Comparison of ENCODE assay signal across 1 cellular context in genomic region chr22:38110863-38111852, GRCh38.
TF ChIP-seq lines count a peak whose summit lies in the region.

No MANE protein-coding gene starts in this region.

TF ChIP-seq in HepG2, 621 proteins besides CTCF, POLR2A, EP300 and RAD21 (continued from another document and continues in another):
- TF ChIP-seq, protein P1, sequence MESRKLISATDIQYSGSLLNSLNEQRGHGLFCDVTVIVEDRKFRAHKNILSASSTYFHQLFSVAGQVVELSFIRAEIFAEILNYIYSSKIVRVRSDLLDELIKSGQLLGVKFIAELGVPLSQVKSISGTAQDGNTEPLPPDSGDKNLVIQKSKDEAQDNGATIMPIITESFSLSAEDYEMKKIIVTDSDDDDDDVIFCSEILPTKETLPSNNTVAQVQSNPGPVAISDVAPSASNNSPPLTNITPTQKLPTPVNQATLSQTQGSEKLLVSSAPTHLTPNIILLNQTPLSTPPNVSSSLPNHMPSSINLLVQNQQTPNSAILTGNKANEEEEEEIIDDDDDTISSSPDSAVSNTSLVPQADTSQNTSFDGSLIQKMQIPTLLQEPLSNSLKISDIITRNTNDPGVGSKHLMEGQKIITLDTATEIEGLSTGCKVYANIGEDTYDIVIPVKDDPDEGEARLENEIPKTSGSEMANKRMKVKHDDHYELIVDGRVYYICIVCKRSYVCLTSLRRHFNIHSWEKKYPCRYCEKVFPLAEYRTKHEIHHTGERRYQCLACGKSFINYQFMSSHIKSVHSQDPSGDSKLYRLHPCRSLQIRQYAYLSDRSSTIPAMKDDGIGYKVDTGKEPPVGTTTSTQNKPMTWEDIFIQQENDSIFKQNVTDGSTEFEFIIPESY (CRISPR knock-in tag; IDR thresholded peaks at IDR 0.05): no peak
- TF ChIP-seq ZNF773 (CRISPR knock-in tag; IDR thresholded peaks at IDR 0.05; ENCODE audit: borderline replicate concordance): no peak
- TF ChIP-seq ELF4 (CRISPR knock-in tag; IDR thresholded peaks at IDR 0.05; ENCODE audit: borderline replicate concordance): no peak
- TF ChIP-seq, protein P2, sequence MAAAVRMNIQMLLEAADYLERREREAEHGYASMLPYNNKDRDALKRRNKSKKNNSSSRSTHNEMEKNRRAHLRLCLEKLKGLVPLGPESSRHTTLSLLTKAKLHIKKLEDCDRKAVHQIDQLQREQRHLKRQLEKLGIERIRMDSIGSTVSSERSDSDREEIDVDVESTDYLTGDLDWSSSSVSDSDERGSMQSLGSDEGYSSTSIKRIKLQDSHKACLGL (CRISPR knock-in tag; IDR thresholded peaks at IDR 0.05): peak; percentile 59; the same call in 1 of the 2 replicates
- TF ChIP-seq, protein P3, sequence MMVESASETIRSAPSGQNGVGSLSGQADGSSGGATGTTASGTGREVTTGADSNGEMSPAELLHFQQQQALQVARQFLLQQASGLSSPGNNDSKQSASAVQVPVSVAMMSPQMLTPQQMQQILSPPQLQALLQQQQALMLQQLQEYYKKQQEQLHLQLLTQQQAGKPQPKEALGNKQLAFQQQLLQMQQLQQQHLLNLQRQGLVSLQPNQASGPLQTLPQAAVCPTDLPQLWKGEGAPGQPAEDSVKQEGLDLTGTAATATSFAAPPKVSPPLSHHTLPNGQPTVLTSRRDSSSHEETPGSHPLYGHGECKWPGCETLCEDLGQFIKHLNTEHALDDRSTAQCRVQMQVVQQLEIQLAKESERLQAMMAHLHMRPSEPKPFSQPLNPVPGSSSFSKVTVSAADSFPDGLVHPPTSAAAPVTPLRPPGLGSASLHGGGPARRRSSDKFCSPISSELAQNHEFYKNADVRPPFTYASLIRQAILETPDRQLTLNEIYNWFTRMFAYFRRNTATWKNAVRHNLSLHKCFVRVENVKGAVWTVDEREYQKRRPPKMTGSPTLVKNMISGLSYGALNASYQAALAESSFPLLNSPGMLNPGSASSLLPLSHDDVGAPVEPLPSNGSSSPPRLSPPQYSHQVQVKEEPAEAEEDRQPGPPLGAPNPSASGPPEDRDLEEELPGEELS (CRISPR knock-in tag; IDR thresholded peaks at IDR 0.05): peak; percentile 21; the same call in 1 of the 2 replicates
- TF ChIP-seq ZNF616 (CRISPR knock-in tag; IDR thresholded peaks at IDR 0.05; ENCODE audit: low read depth): 0 out of 2 replicates have a peak, but pooled peaks have one; percentile 39
- TF ChIP-seq, protein P4, sequence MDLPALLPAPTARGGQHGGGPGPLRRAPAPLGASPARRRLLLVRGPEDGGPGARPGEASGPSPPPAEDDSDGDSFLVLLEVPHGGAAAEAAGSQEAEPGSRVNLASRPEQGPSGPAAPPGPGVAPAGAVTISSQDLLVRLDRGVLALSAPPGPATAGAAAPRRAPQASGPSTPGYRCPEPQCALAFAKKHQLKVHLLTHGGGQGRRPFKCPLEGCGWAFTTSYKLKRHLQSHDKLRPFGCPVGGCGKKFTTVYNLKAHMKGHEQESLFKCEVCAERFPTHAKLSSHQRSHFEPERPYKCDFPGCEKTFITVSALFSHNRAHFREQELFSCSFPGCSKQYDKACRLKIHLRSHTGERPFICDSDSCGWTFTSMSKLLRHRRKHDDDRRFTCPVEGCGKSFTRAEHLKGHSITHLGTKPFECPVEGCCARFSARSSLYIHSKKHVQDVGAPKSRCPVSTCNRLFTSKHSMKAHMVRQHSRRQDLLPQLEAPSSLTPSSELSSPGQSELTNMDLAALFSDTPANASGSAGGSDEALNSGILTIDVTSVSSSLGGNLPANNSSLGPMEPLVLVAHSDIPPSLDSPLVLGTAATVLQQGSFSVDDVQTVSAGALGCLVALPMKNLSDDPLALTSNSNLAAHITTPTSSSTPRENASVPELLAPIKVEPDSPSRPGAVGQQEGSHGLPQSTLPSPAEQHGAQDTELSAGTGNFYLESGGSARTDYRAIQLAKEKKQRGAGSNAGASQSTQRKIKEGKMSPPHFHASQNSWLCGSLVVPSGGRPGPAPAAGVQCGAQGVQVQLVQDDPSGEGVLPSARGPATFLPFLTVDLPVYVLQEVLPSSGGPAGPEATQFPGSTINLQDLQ (CRISPR knock-in tag; IDR thresholded peaks at IDR 0.05): no peak
- TF ChIP-seq, protein P5, sequence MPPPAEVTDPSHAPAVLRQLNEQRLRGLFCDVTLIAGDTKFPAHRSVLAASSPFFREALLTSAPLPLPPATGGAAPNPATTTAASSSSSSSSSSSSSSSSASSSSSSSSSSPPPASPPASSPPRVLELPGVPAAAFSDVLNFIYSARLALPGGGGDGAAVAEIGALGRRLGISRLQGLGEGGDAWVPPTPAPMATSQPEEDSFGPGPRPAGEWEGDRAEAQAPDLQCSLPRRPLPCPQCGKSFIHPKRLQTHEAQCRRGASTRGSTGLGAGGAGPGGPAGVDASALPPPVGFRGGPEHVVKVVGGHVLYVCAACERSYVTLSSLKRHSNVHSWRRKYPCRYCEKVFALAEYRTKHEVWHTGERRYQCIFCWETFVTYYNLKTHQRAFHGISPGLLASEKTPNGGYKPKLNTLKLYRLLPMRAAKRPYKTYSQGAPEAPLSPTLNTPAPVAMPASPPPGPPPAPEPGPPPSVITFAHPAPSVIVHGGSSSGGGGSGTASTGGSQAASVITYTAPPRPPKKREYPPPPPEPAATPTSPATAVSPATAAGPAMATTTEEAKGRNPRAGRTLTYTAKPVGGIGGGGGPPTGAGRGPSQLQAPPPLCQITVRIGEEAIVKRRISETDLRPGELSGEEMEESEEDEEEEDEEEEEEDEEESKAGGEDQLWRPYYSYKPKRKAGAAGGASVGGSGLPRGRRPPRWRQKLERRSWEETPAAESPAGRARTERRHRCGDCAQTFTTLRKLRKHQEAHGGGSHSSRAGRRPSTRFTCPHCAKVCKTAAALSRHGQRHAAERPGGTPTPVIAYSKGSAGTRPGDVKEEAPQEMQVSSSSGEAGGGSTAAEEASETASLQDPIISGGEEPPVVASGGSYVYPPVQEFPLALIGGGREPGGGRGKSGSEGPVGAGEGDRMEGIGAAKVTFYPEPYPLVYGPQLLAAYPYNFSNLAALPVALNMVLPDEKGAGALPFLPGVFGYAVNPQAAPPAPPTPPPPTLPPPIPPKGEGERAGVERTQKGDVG (CRISPR knock-in tag; IDR thresholded peaks at IDR 0.05; ENCODE audit: borderline replicate concordance): 0 out of 2 replicates have a peak, but pooled peaks have one; percentile 16
- TF ChIP-seq ZNF383 (CRISPR knock-in tag; IDR thresholded peaks at IDR 0.05; ENCODE audit: borderline replicate concordance): no peak
- TF ChIP-seq ZFP36L1 (CRISPR knock-in tag; IDR thresholded peaks at IDR 0.05): no peak
- no peak for TF ChIP-seq ZNF235 (CRISPR knock-in tag; IDR thresholded peaks at IDR 0.05; ENCODE audit: borderline replicate concordance)
- no peak for TF ChIP-seq ATF7 (IDR thresholded peaks at IDR 0.05)
- 0 out of 2 replicates have a peak, but pooled peaks have one; percentile 1 for TF ChIP-seq ATF7 (CRISPR knock-in tag; IDR thresholded peaks at IDR 0.05)
- no peak for TF ChIP-seq ZNF629 (CRISPR knock-in tag; conservative IDR thresholded peaks at IDR 0.05)
- no peak for TF ChIP-seq ZNF660 (CRISPR knock-in tag; IDR thresholded peaks at IDR 0.05; ENCODE audit: borderline replicate concordance, low read depth)
- 0 out of 2 replicates have a peak, but pooled peaks have one; percentile 7 for TF ChIP-seq SKIL (CRISPR knock-in tag; IDR thresholded peaks at IDR 0.05; ENCODE audit: borderline replicate concordance)
- TF ChIP-seq MYNN (CRISPR knock-in tag; IDR thresholded peaks at IDR 0.05; ENCODE audit: low read depth): no peak
- TF ChIP-seq RBM39 (IDR thresholded peaks at IDR 0.05; ENCODE audit: low read depth, low read length, poor library complexity, severe bottlenecking): peak; percentile 74
- TF ChIP-seq EEA1 (CRISPR knock-in tag; IDR thresholded peaks at IDR 0.05; ENCODE audit: borderline replicate concordance): no peak
- TF ChIP-seq ZNF766 (CRISPR knock-in tag; IDR thresholded peaks at IDR 0.05; ENCODE audit: borderline replicate concordance): no peak
- TF ChIP-seq CC2D1A (CRISPR knock-in tag; IDR thresholded peaks at IDR 0.05): no peak
- TF ChIP-seq EED (CRISPR knock-in tag; IDR thresholded peaks at IDR 0.05): 0 out of 2 replicates have a peak, but pooled peaks have one; percentile 14
- no peak for TF ChIP-seq NFE2L2 (IDR thresholded peaks at IDR 0.05; ENCODE audit: low read length)
- no peak for TF ChIP-seq ZNF24 (IDR thresholded peaks at IDR 0.05)
- TF ChIP-seq, protein P6, sequence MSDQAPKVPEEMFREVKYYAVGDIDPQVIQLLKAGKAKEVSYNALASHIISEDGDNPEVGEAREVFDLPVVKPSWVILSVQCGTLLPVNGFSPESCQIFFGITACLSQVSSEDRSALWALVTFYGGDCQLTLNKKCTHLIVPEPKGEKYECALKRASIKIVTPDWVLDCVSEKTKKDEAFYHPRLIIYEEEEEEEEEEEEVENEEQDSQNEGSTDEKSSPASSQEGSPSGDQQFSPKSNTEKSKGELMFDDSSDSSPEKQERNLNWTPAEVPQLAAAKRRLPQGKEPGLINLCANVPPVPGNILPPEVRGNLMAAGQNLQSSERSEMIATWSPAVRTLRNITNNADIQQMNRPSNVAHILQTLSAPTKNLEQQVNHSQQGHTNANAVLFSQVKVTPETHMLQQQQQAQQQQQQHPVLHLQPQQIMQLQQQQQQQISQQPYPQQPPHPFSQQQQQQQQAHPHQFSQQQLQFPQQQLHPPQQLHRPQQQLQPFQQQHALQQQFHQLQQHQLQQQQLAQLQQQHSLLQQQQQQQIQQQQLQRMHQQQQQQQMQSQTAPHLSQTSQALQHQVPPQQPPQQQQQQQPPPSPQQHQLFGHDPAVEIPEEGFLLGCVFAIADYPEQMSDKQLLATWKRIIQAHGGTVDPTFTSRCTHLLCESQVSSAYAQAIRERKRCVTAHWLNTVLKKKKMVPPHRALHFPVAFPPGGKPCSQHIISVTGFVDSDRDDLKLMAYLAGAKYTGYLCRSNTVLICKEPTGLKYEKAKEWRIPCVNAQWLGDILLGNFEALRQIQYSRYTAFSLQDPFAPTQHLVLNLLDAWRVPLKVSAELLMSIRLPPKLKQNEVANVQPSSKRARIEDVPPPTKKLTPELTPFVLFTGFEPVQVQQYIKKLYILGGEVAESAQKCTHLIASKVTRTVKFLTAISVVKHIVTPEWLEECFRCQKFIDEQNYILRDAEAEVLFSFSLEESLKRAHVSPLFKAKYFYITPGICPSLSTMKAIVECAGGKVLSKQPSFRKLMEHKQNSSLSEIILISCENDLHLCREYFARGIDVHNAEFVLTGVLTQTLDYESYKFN (CRISPR knock-in tag; conservative IDR thresholded peaks at IDR 0.05): 0 out of 2 replicates have a peak, but pooled peaks have one; percentile 12
- no peak for TF ChIP-seq BRD4 (CRISPR knock-in tag; IDR thresholded peaks at IDR 0.05)
- no peak for TF ChIP-seq SMYD3 (CRISPR knock-in tag; IDR thresholded peaks at IDR 0.05)
- TF ChIP-seq, protein P7, sequence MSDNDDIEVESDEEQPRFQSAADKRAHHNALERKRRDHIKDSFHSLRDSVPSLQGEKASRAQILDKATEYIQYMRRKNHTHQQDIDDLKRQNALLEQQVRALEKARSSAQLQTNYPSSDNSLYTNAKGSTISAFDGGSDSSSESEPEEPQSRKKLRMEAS (IDR thresholded peaks at IDR 0.05): peak; percentile 46; the same call in 1 of the 2 replicates
- TF ChIP-seq, protein P8, sequence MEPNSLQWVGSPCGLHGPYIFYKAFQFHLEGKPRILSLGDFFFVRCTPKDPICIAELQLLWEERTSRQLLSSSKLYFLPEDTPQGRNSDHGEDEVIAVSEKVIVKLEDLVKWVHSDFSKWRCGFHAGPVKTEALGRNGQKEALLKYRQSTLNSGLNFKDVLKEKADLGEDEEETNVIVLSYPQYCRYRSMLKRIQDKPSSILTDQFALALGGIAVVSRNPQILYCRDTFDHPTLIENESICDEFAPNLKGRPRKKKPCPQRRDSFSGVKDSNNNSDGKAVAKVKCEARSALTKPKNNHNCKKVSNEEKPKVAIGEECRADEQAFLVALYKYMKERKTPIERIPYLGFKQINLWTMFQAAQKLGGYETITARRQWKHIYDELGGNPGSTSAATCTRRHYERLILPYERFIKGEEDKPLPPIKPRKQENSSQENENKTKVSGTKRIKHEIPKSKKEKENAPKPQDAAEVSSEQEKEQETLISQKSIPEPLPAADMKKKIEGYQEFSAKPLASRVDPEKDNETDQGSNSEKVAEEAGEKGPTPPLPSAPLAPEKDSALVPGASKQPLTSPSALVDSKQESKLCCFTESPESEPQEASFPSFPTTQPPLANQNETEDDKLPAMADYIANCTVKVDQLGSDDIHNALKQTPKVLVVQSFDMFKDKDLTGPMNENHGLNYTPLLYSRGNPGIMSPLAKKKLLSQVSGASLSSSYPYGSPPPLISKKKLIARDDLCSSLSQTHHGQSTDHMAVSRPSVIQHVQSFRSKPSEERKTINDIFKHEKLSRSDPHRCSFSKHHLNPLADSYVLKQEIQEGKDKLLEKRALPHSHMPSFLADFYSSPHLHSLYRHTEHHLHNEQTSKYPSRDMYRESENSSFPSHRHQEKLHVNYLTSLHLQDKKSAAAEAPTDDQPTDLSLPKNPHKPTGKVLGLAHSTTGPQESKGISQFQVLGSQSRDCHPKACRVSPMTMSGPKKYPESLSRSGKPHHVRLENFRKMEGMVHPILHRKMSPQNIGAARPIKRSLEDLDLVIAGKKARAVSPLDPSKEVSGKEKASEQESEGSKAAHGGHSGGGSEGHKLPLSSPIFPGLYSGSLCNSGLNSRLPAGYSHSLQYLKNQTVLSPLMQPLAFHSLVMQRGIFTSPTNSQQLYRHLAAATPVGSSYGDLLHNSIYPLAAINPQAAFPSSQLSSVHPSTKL (CRISPR knock-in tag; IDR thresholded peaks at IDR 0.05): no peak
- TF ChIP-seq ZNF20 (CRISPR knock-in tag; IDR thresholded peaks at IDR 0.05): no peak
- TF ChIP-seq ZNF12 (CRISPR knock-in tag; IDR thresholded peaks at IDR 0.05): no peak
- TF ChIP-seq CREM (IDR thresholded peaks at IDR 0.05): no peak
- TF ChIP-seq CREM (CRISPR knock-in tag; IDR thresholded peaks at IDR 0.05): no peak
- TF ChIP-seq ZMYM4 (CRISPR knock-in tag; IDR thresholded peaks at IDR 0.05): peak; percentile 31; the same call in 1 of the 2 replicates
- TF ChIP-seq ZNF614 (CRISPR knock-in tag; IDR thresholded peaks at IDR 0.05; ENCODE audit: borderline replicate concordance): no peak
